Comparison of ENCODE assay signal across 8 cellular contexts in genomic region chr9:133144887-133145466, GRCh38. TPM values are rescaled to one million over a fixed set of nuclear protein-coding genes. Genes with fewer than 3 reads are reported as not detected.
DNase-seq lines count a peak whose midpoint lies in the region; ATAC-seq and TF ChIP-seq lines count a peak whose summit lies in the region.

No MANE protein-coding gene starts in this region.

- DNase-seq in DND-41 (no peak), coronary artery (ENCODE audit: low spot score) (no peak), NCI-H748 (lab: John Stamatoyannopoulos, UW; ENCODE audit: unreplicated experiment) (no peak), NCI-H1417 (lab: John Stamatoyannopoulos, UW) (no peak), SKM-1 (lab: John Stamatoyannopoulos, UW; ENCODE audit: unreplicated experiment) (no peak), left lobe of liver (ENCODE audit: low spot score) (no peak)

- peak overlapping the region; percentile 56 for H3K9ac ChIP-seq in DND-41 (ENCODE audit: low read depth, low read length)
- H3K9ac ChIP-seq in OCI-LY1 (ENCODE audit: low read length) = no peak overlapping the region; the same call in 1 of the 2 replicates
- no peak overlapping the region for H3K9ac ChIP-seq in parathyroid adenoma

- H3K27ac ChIP-seq in DND-41 (ENCODE audit: low read length) = no peak overlapping the region
- no peak overlapping the region for H3K27ac ChIP-seq in OCI-LY1 (ENCODE audit: low read depth, low read length, poor library complexity, severe bottlenecking)
- H3K27ac ChIP-seq in coronary artery = peak overlapping the region in 1 of 2 donors; percentile 56
- H3K27ac ChIP-seq in parathyroid adenoma = peak overlapping the region; percentile 73

- peak overlapping the region; percentile 87 for H3K4me2 ChIP-seq in DND-41 (ENCODE audit: insufficient read depth, low read length)
- H3K4me2 ChIP-seq in OCI-LY1 (ENCODE audit: low read length) = peak overlapping the region; percentile 72
- H3K4me2 ChIP-seq in parathyroid adenoma (ENCODE audit: low read length) = peak overlapping the region; percentile 90

- H3K4me3 ChIP-seq in DND-41 (ENCODE audit: low read depth in 1 of 2, low read length in 2 of 2) (peak overlapping the region in 1 of 2 experiments; percentile 55; a peak in 2 of 4 replicates), OCI-LY1 (ENCODE audit: low read depth, low read length, poor library complexity, severe bottlenecking) (peak overlapping the region; percentile 49), coronary artery (peak overlapping the region; percentile 67), parathyroid adenoma (ENCODE audit: low read depth, low read length) (no peak overlapping the region)

- H2AFZ ChIP-seq in DND-41 (ENCODE audit: low read depth, low read length) = peak overlapping the region; percentile 30; the same call in 1 of the 2 replicates
- H2AFZ ChIP-seq in OCI-LY1 (ENCODE audit: low read length) = no peak overlapping the region
- no peak overlapping the region for H2AFZ ChIP-seq in parathyroid adenoma

- no peaks in the 10 kb centered on the region for H3F3A ChIP-seq in OCI-LY1 (ENCODE audit: insufficient read depth, low read length)

- H3K79me2 ChIP-seq in DND-41 (ENCODE audit: insufficient read depth, low read length) (peaks cover 77% of the 10 kb centered on the region), OCI-LY1 (ENCODE audit: insufficient read depth, low read length) (no peaks in the 10 kb centered on the region), parathyroid adenoma (peaks cover 13% of the 10 kb centered on the region)

- H3K4me1 ChIP-seq in DND-41 (ENCODE audit: insufficient read depth, low read length) = peaks cover 45% of the 10 kb centered on the region
- H3K4me1 ChIP-seq in OCI-LY1 (ENCODE audit: insufficient read depth, low read length, severe bottlenecking) = peaks cover 52% of the 10 kb centered on the region
- H3K4me1 ChIP-seq in parathyroid adenoma = peaks cover 9% of the 10 kb centered on the region

- no peak for TF ChIP-seq CTCF in DND-41 (IDR thresholded peaks at IDR 0.05; ENCODE audit: borderline replicate concordance, extremely low read depth, low read length, poor library complexity, severe bottlenecking)
- TF ChIP-seq CTCF in OCI-LY1 (IDR thresholded peaks at IDR 0.05; ENCODE audit: low read length) = no peak
- no peak for TF ChIP-seq CTCF in coronary artery (IDR thresholded peaks at IDR 0.05)
- TF ChIP-seq CTCF in parathyroid adenoma (IDR thresholded peaks at IDR 0.05) = no peak

- H3K9me3 ChIP-seq in DND-41 (ENCODE audit: insufficient read depth, low read length, severe bottlenecking) = no peaks in the 10 kb centered on the region
- H3K9me3 ChIP-seq in OCI-LY1 (ENCODE audit: low read length) = no peaks in the 10 kb centered on the region
- no peaks in the 10 kb centered on the region for H3K9me3 ChIP-seq in parathyroid adenoma (ENCODE audit: control insufficient read depth, low read length)

- H3K27me3 ChIP-seq in DND-41 (ENCODE audit: insufficient read depth, low read length, poor library complexity) (no peaks in the 10 kb centered on the region), OCI-LY1 (ENCODE audit: insufficient read depth, low read length) (no peaks in the 10 kb centered on the region), parathyroid adenoma (ENCODE audit: control insufficient read depth, insufficient read depth, low read length) (no peaks in the 10 kb centered on the region)

- no peak for ATAC-seq in DND-41 (ENCODE audit: insufficient read depth, low read depth)
- no peak for ATAC-seq in left lobe of liver

- H3K9me2 ChIP-seq in OCI-LY1 (ENCODE audit: low read depth, low read length) = no peaks in the 10 kb centered on the region

- H4K20me1 ChIP-seq in DND-41 (ENCODE audit: insufficient read depth, low read length) = peaks cover 71% of the 10 kb centered on the region
- H4K20me1 ChIP-seq in OCI-LY1 (ENCODE audit: insufficient read depth, low read length) = no peaks in the 10 kb centered on the region

- H3K36me3 ChIP-seq in DND-41 (ENCODE audit: insufficient read depth, low read length) (peaks cover 11% of the 10 kb centered on the region; the same call in 1 of the 2 replicates), OCI-LY1 (ENCODE audit: insufficient read depth, low read length) (no peaks in the 10 kb centered on the region), parathyroid adenoma (ENCODE audit: control insufficient read depth, insufficient read depth, low read length) (no peaks in the 10 kb centered on the region)

RNA-seq across cellular contexts. Expression of gene GBGT1, which starts 18.7 kb away (rescaled TPM):
- 1.2 TPM for total RNA-seq in left lobe of liver

RNA-seq across cellular contexts. Expression of gene RALGDS, which starts 23.9 kb away (rescaled TPM):
- 4.7 TPM for total RNA-seq in left lobe of liver
